ENCODE assay signal across 1 cellular context in the genomic region with DNA sequence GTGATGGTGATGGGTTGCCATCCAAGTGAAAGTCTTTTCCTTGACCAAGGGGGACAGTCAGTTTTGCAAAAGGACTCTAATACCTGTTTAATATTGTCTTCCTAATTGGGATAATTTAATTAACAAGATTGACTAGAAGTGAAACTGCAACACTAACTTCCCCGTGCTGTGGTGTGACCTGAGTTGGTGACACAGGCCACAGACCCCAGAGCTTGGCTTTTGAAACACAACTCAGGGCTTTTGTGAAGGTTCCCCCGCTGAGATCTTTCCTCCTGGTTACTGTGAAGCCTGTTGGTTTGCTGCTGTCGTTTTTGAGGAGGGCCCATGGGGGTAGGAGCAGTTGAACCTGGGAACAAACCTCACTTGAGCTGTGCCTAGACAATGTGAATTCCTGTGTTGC.
TF ChIP-seq lines count a peak whose summit lies in the region.

No MANE protein-coding gene starts in this region.

TF ChIP-seq in K562, 482 proteins besides CTCF, POLR2A, EP300 and RAD21 (continued from another document):
- TF ChIP-seq POLR2AphosphoS5 (IDR thresholded peaks at IDR 0.05; ENCODE audit: control insufficient read depth, insufficient read depth, low read depth, low read length) = peak; percentile 48; the same call in 1 of the 2 replicates
- TF ChIP-seq, protein P1, sequence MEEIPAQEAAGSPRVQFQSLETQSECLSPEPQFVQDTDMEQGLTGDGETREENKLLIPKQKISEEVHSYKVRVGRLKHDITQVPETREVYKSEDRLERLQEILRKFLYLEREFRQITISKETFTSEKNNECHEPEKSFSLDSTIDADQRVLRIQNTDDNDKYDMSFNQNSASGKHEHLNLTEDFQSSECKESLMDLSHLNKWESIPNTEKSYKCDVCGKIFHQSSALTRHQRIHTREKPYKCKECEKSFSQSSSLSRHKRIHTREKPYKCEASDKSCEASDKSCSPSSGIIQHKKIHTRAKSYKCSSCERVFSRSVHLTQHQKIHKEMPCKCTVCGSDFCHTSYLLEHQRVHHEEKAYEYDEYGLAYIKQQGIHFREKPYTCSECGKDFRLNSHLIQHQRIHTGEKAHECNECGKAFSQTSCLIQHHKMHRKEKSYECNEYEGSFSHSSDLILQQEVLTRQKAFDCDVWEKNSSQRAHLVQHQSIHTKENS (CRISPR knock-in tag; IDR thresholded peaks at IDR 0.05) = no peak
